7 cellular contexts compared by ENCODE assay signal in genomic region chr16:35411156-35411555, GRCh38.
"Had no signal": no experiment of that assay in that cellular context is flagged by ENCODE, and none has a peak within 500 bp of the region (broad histone marks: within the 10 kb centered on the region; RNA-seq: fewer than 3 reads in every experiment).

No MANE protein-coding gene starts in this region.

- H3K27ac ChIP-seq: HL-60 had no signal

- H3K4me3 ChIP-seq: K562 had no signal

- ATAC-seq: HepG2, K562 had no signal

- DNase-seq: IMR-90, KBM-7, KG1 had no signal

- FAIRE-seq: HepG2, HTR-8/SVneo, K562 had no signal
